Comparison of ENCODE assay signal across 8 cellular contexts in genomic region chr12:49842519-49843352, GRCh38. TPM values are rescaled to one million over a fixed set of nuclear protein-coding genes. Genes with fewer than 3 reads are reported as not detected.
DNase-seq lines count a peak whose midpoint lies in the region; ATAC-seq and TF ChIP-seq lines count a peak whose summit lies in the region.

Gene BCDIN3D (minus strand): TSS chr12:49843106. CDS start chr12:49843087, 19 bp downstream.

- H3K4me1 Mint-ChIP-seq in dendritic cell treated with granulocyte-macrophage colony-stimulating factor and Interleukin-4, amounts not matched to agents 40 ng/mL and 50 ng/mL, for 4 days (ENCODE audit: low read depth), result peaks cover 35% of the 10 kb centered on the region

- H3K27ac Mint-ChIP-seq in dendritic cell treated with granulocyte-macrophage colony-stimulating factor and Interleukin-4, amounts not matched to agents 40 ng/mL and 50 ng/mL, for 4 days, result peak within 1 kb of the TSS; percentile 93

- ATAC-seq in GM19372 (IDR thresholded peaks at IDR 0.05; ENCODE audit: low read depth, unreplicated experiment), result peak; percentile 86
- peak; percentile 89 for ATAC-seq in HG03521 (IDR thresholded peaks at IDR 0.05; ENCODE audit: unreplicated experiment)

- DNase-seq in NCI-H69 (lab: John Stamatoyannopoulos, UW) (peak; percentile 96), lower leg skin (ENCODE audit: low spot score in 2 of 2) (peak; percentile 91 to 99)
- peak; percentile 94 for DNase-seq in activated CD4-positive, alpha-beta T cell treated with anti-CD3 and anti-CD28 coated beads, Interleukin-2, amount 50 U/mL, for 24 hours (ENCODE audit: low read depth in 1 of 2, low spot score in 1 of 2)
- DNase-seq in stimulated activated CD4-positive, alpha-beta T cell treated with anti-CD3 and anti-CD28 coated beads, Interleukin-4, amount 100 ng/mL, for 4 hours, result peak; percentile 90 to 95

- no peaks in the 10 kb centered on the region for H3K9me3 ChIP-seq in BLaER1 treated with 17β-estradiol and CSF1 and Interleukin-3, amounts not matched to agents 10 nM and 100 nM (replicated peaks in 1 of 11)

- peaks cover 0 to 6% (median 0%) of the 10 kb centered on the region in 11 experiments; a peak in 1 of 22 replicates for H3K36me3 ChIP-seq in BLaER1 treated with 17β-estradiol and CSF1 and Interleukin-3, amounts not matched to agents 10 nM and 100 nM

- H3K4me3 ChIP-seq in BLaER1 treated with 17β-estradiol and CSF1 and Interleukin-3, amounts not matched to agents 10 nM and 100 nM, result peak within 1 kb of the TSS; percentile 62 to 79 (median 72)
- peak within 1 kb of the TSS; percentile 59 for H3K4me3 ChIP-seq in lower leg skin (ENCODE audit: low read depth, poor library complexity, severe bottlenecking)

- peaks cover 3% of the 10 kb centered on the region for H3K27me3 Mint-ChIP-seq in dendritic cell treated with granulocyte-macrophage colony-stimulating factor and Interleukin-4, amounts not matched to agents 40 ng/mL and 50 ng/mL, for 4 days

- peak within 1 kb of the TSS; percentile 84 for H3K4me3 Mint-ChIP-seq in dendritic cell treated with granulocyte-macrophage colony-stimulating factor and Interleukin-4, amounts not matched to agents 40 ng/mL and 50 ng/mL, for 4 days

- H3K9me3 Mint-ChIP-seq in dendritic cell treated with granulocyte-macrophage colony-stimulating factor and Interleukin-4, amounts not matched to agents 40 ng/mL and 50 ng/mL, for 4 days, result no peaks in the 10 kb centered on the region

- H3K36me3 Mint-ChIP-seq in dendritic cell treated with granulocyte-macrophage colony-stimulating factor and Interleukin-4, amounts not matched to agents 40 ng/mL and 50 ng/mL, for 4 days (ENCODE audit: low read depth), result peaks cover 18% of the 10 kb centered on the region

- intact Hi-C loops in dendritic cell treated with granulocyte-macrophage colony-stimulating factor and Interleukin-4, amounts not matched to agents 40 ng/mL and 50 ng/mL, for 4 days (cut with micrococcal nuclease), result loop anchor here (1.0 kb wide), 1 partner anchor 14 kb away; the partner anchor contains the start of gene NCKAP5L
- intact Hi-C loops in lower leg skin (cut with DNase I; ENCODE audit: low total_unique reads), result no loop called here

- no peaks in the 10 kb centered on the region for H4K20me1 ChIP-seq in BLaER1 treated with 17β-estradiol and CSF1 and Interleukin-3, amounts not matched to agents 10 nM and 100 nM

- H3K27ac ChIP-seq in BLaER1 treated with 17β-estradiol and CSF1 and Interleukin-3, amounts not matched to agents 10 nM and 100 nM, result peak within 1 kb of the TSS; percentile 78 to 90 (median 89)

- no peaks in the 10 kb centered on the region for H3K27me3 ChIP-seq in BLaER1 treated with 17β-estradiol and CSF1 and Interleukin-3, amounts not matched to agents 10 nM and 100 nM

- TF ChIP-seq POLR2A in lower leg skin (IDR thresholded peaks at IDR 0.05), result no peak

- TF ChIP-seq CTCF in lower leg skin (IDR thresholded peaks at IDR 0.05), result no peak

- H3K4me2 ChIP-seq in BLaER1 treated with 17β-estradiol and CSF1 and Interleukin-3, amounts not matched to agents 10 nM and 100 nM, result peak within 1 kb of the TSS; percentile 85 to 99 (median 92)

- WGBS in lower leg skin, 2 donors, result 0 to 1% methylated on average over 54 to 55 of the region's 55 CpGs

- peaks cover 38 to 55% (median 52%) of the 10 kb centered on the region in 10 experiments for H3K4me1 ChIP-seq in BLaER1 treated with 17β-estradiol and CSF1 and Interleukin-3, amounts not matched to agents 10 nM and 100 nM

- peak within 1 kb of the TSS; percentile 81 to 91 (median 86) for H3K9ac ChIP-seq in BLaER1 treated with 17β-estradiol and CSF1 and Interleukin-3, amounts not matched to agents 10 nM and 100 nM

RNA-seq across cellular contexts. Expression of gene BCDIN3D, which starts in this region (rescaled TPM):
- total RNA-seq in lower leg skin, result 1 to 10 TPM; 3.2 to 7.4 (median 6.3) TPM

Comparison
In these comparisons a context has a peak if more than half of its experiments do, and no peak if none do; other contexts are left out.
1. Peak in every context shown above with its lines: DNase-seq, ATAC-seq, H3K4me3 ChIP-seq and H3K27ac ChIP-seq.